Comparison of ENCODE assay signal across 26 cellular contexts in genomic region chr7:156109988-156110387, GRCh38.
A peak's percentile ranks its signal among the peaks of the same experiment; 100 is the strongest.
DNase-seq lines count a peak whose midpoint lies in the region; ATAC-seq, FAIRE-seq and TF ChIP-seq lines count a peak whose summit lies in the region.
"Had no signal": no experiment of that assay in that cellular context is flagged by ENCODE, and none has a peak within 500 bp of the region (broad histone marks: within the 10 kb centered on the region; RNA-seq: fewer than 3 reads in every experiment).

No MANE protein-coding gene starts in this region.

- H2AFZ ChIP-seq in HepG2 (ENCODE audit: low read length): no peak overlapping the region
- H2AFZ ChIP-seq in GM23338: no peak overlapping the region

- no peak for TF ChIP-seq RAD21 in HepG2 (CRISPR knock-in tag; IDR thresholded peaks at IDR 0.05)

- no peaks in the 10 kb centered on the region for H3K36me3 Mint-ChIP-seq in GM23338 (ENCODE audit: low read depth)
- H3K36me3 Mint-ChIP-seq: CD14-positive monocyte; CD4-positive, alpha-beta memory T cell; CD4-positive, CD25-positive, alpha-beta regulatory T cell; CD8-positive, alpha-beta memory T cell had no signal

- intact Hi-C loops in HepG2 (cut with micrococcal nuclease; ENCODE audit: unreplicated experiment) (no loop called here), right lobe of liver (cut with DNase I) (no loop called here)

- 6% methylated on average over 2 of the region's 2 CpGs for WGBS in HepG2 (ENCODE audit: low lambda C conversion rate)
- WGBS in right lobe of liver (ENCODE audit: insufficient coverage, low coverage, low lambda C conversion rate, missing lambda C conversion rate): 14% methylated on average over 2 of the region's 2 CpGs

- no peak for TF ChIP-seq CTCF in HepG2 (CRISPR knock-in tag; IDR thresholded peaks at IDR 0.05)
- no peak for TF ChIP-seq CTCF in right lobe of liver (IDR thresholded peaks at IDR 0.05)
- TF ChIP-seq CTCF in GM23338 (conservative IDR thresholded peaks at IDR 0.05; ENCODE audit: low read depth in 2 of 2): no peak

- peak; percentile 86 for DNase-seq in left lobe of liver (ENCODE audit: low spot score)
- DNase-seq in HepG2 (ENCODE audit: low spot score): peak; percentile 9
- peak in 1 of 3 donors; percentile 86 for DNase-seq in right lobe of liver
- DNase-seq in SIG-M5 treated with dmso at 0.1 percent for 504 hours (lab: John Stamatoyannopoulos, UW; ENCODE audit: unreplicated experiment): no peak
- DNase-seq in GM23338 (ENCODE audit: low spot score): no peak
- DNase-seq: 8988T; ACHN; BE2C; C1 segment of cervical spinal cord; CD4-positive, alpha-beta memory T cell; CD4-positive, CD25-positive, alpha-beta regulatory T cell; CD8-positive, alpha-beta memory T cell; COR-L47; DMS 273 treated with DMSO at 0.1 percent for 48 hours; DMS153; DMS53; DMS79; DND-41; EL; GDM1 had no signal

- H3K79me2 ChIP-seq in HepG2 (ENCODE audit: insufficient read depth, low read length) (no peaks in the 10 kb centered on the region), GM23338 (replicated peaks; ENCODE audit: insufficient read depth) (no peaks in the 10 kb centered on the region)

- H4K20me1 ChIP-seq in HepG2 (ENCODE audit: insufficient read depth, low read length): no peaks in the 10 kb centered on the region
- no peaks in the 10 kb centered on the region for H4K20me1 ChIP-seq in GM23338 (replicated peaks; ENCODE audit: insufficient read depth)
- H4K20me1 ChIP-seq: BLaER1 had no signal

- H3K4me3 ChIP-seq in HepG2 (replicated peaks in 1 of 3; ENCODE audit: insufficient read depth in 1 of 3, low read depth in 2 of 3, low read length in 3 of 3): no peak overlapping the region
- no peak overlapping the region for H3K4me3 ChIP-seq in right lobe of liver
- no peak overlapping the region for H3K4me3 ChIP-seq in GM23338
- H3K4me3 ChIP-seq: BLaER1, GM12878 had no signal

- peaks cover 5% of the 10 kb centered on the region for H3K27me3 Mint-ChIP-seq in GM23338 (ENCODE audit: insufficient read depth, low read depth, poor library complexity)

- H3K9me3 Mint-ChIP-seq in GM23338: peaks cover 2% of the 10 kb centered on the region; the same call in 1 of the 3 replicates

- H3K4me2 ChIP-seq in HepG2 (ENCODE audit: low read depth, low read length): no peak overlapping the region
- H3K4me2 ChIP-seq in GM23338: no peak overlapping the region
- H3K4me2 ChIP-seq: BLaER1 had no signal

- TF ChIP-seq EP300 in HepG2 (IDR thresholded peaks at IDR 0.05; ENCODE audit: low read depth in 2 of 2, low read length in 2 of 2) (no peak), HepG2 (CRISPR knock-in tag; IDR thresholded peaks at IDR 0.05; ENCODE audit: borderline replicate concordance) (no peak)

- in situ Hi-C loops in HepG2 (cut with HindIII; ENCODE audit: extremely low pct_ligation_motif_present, low pct_unique_long_range_greater_than_20kb): no loop called here

- H3K27ac Mint-ChIP-seq in GM23338: no peak overlapping the region
- H3K27ac Mint-ChIP-seq: CD14-positive monocyte; CD4-positive, alpha-beta memory T cell; CD4-positive, CD25-positive, alpha-beta regulatory T cell; CD8-positive, alpha-beta memory T cell had no signal

- no peak overlapping the region for H3K9ac ChIP-seq in HepG2 (ENCODE audit: insufficient read depth, low read depth, low read length)
- H3K9ac ChIP-seq: BLaER1 had no signal

- FAIRE-seq in HepG2 (lab: Jason Lieb, UNC): no peak
- FAIRE-seq: A204.1, GM12878, GM12892, GM18507 had no signal

- no peak for TF ChIP-seq POLR2A in HepG2 (IDR thresholded peaks at IDR 0.05; ENCODE audit: insufficient read depth in 1 of 2, low read depth in 2 of 2, low read length in 2 of 2)
- TF ChIP-seq POLR2A in right lobe of liver (IDR thresholded peaks at IDR 0.05): no peak

- no peaks in the 10 kb centered on the region for H3K9me2 ChIP-seq in GM23338 (ENCODE audit: insufficient read depth)

- peaks cover 0 to 17% of the 10 kb centered on the region in 2 experiments; a peak in 3 of 5 replicates for H3K27me3 ChIP-seq in HepG2 (ENCODE audit: control insufficient read depth in 1 of 2, insufficient read depth in 2 of 2, low read length in 2 of 2)
- no peaks in the 10 kb centered on the region for H3K27me3 ChIP-seq in right lobe of liver
- H3K27me3 ChIP-seq in GM23338 (ENCODE audit: insufficient read depth): no peaks in the 10 kb centered on the region
- H3K27me3 ChIP-seq: BLaER1 had no signal

- H3F3A ChIP-seq in GM23338 (replicated peaks; ENCODE audit: low read depth): no peaks in the 10 kb centered on the region

- no TSS peak for BruUV-seq in HepG2 (replicated peaks; lab: Mats Ljungman, UMichigan)

- no peak overlapping the region for H3K4me3 Mint-ChIP-seq in GM23338
- H3K4me3 Mint-ChIP-seq: CD14-positive monocyte; CD4-positive, alpha-beta memory T cell; CD4-positive, CD25-positive, alpha-beta regulatory T cell; CD8-positive, alpha-beta memory T cell had no signal

- H3K36me3 ChIP-seq in HepG2 (replicated peaks in 1 of 2; ENCODE audit: control insufficient read depth in 1 of 2, insufficient read depth in 2 of 2, low read length in 2 of 2) (no peaks in the 10 kb centered on the region), right lobe of liver (no peaks in the 10 kb centered on the region), GM23338 (ENCODE audit: insufficient read depth) (no peaks in the 10 kb centered on the region)
- H3K36me3 ChIP-seq: BE2C, BLaER1 had no signal

- H3K4me1 ChIP-seq in HepG2 (ENCODE audit: insufficient read depth, low read length): no peaks in the 10 kb centered on the region
- peaks cover 0 to 4% (median 0%) of the 10 kb centered on the region in 4 donors for H3K4me1 ChIP-seq in right lobe of liver
- no peaks in the 10 kb centered on the region for H3K4me1 ChIP-seq in GM23338 (ENCODE audit: insufficient read depth)
- H3K4me1 ChIP-seq: BE2C, BLaER1 had no signal

- no peak overlapping the region for H3K27ac ChIP-seq in HepG2 (ENCODE audit: extremely low read length, insufficient read depth, low read length)
- H3K27ac ChIP-seq in right lobe of liver: peak overlapping the region in 1 of 3 donors; percentile 50
- no peak overlapping the region for H3K27ac ChIP-seq in GM23338 (ENCODE audit: low read depth)
- H3K27ac ChIP-seq: BLaER1 had no signal

- POLR2A ChIA-PET in HepG2 (lab: Yijun Ruan, JAX): no interaction called here

- H3K4me1 Mint-ChIP-seq in GM23338: peaks cover 5% of the 10 kb centered on the region; the same call in 1 of the 3 replicates
- H3K4me1 Mint-ChIP-seq: CD14-positive monocyte; CD4-positive, alpha-beta memory T cell; CD4-positive, CD25-positive, alpha-beta regulatory T cell; CD8-positive, alpha-beta memory T cell had no signal

- H3K9me3 ChIP-seq in HepG2 (ENCODE audit: low read length) (no peaks in the 10 kb centered on the region), right lobe of liver (no peaks in the 10 kb centered on the region)
- H3K9me3 ChIP-seq: BE2C, BLaER1 had no signal

- ATAC-seq in left lobe of liver (peak; percentile 97), HepG2 (peak; percentile 73), right lobe of liver (peak; percentile 96 to 99 (median 97)), GM23338 (no peak)
- ATAC-seq: GM12878 had no signal

- CTCF ChIA-PET in HepG2 (lab: Yijun Ruan, JAX; ENCODE audit: low intra/inter-chr PET ratio, low total read pairs): no interaction called here

TF ChIP-seq in HepG2, 621 proteins besides CTCF, POLR2A, EP300 and RAD21:
- TF ChIP-seq PAF1 (CRISPR knock-in tag; IDR thresholded peaks at IDR 0.05): no peak
- 0 out of 2 replicates have a peak, but pooled peaks have one; percentile 4 for TF ChIP-seq HNF4A (CRISPR knock-in tag; IDR thresholded peaks at IDR 0.05)

TF ChIP-seq in GM23338, 12 proteins besides CTCF, POLR2A, EP300 and RAD21 (continues in another document):
- no peak for TF ChIP-seq EZH2phosphoT487 (IDR thresholded peaks at IDR 0.05; ENCODE audit: unreplicated experiment)
- no peak for TF ChIP-seq JUNB (IDR thresholded peaks at IDR 0.05; ENCODE audit: unreplicated experiment)
- TF ChIP-seq NANOG (IDR thresholded peaks at IDR 0.05; ENCODE audit: borderline replicate concordance): no peak
- TF ChIP-seq ZNF114 (CRISPR knock-in tag; IDR thresholded peaks at IDR 0.05): no peak
- TF ChIP-seq STAT1 (IDR thresholded peaks at IDR 0.05; ENCODE audit: unreplicated experiment): no peak
- no peak for TF ChIP-seq ETS1 (IDR thresholded peaks at IDR 0.05)
- TF ChIP-seq EZH2 (IDR thresholded peaks at IDR 0.05; ENCODE audit: low read depth, unreplicated experiment): no peak
- TF ChIP-seq, protein P1, sequence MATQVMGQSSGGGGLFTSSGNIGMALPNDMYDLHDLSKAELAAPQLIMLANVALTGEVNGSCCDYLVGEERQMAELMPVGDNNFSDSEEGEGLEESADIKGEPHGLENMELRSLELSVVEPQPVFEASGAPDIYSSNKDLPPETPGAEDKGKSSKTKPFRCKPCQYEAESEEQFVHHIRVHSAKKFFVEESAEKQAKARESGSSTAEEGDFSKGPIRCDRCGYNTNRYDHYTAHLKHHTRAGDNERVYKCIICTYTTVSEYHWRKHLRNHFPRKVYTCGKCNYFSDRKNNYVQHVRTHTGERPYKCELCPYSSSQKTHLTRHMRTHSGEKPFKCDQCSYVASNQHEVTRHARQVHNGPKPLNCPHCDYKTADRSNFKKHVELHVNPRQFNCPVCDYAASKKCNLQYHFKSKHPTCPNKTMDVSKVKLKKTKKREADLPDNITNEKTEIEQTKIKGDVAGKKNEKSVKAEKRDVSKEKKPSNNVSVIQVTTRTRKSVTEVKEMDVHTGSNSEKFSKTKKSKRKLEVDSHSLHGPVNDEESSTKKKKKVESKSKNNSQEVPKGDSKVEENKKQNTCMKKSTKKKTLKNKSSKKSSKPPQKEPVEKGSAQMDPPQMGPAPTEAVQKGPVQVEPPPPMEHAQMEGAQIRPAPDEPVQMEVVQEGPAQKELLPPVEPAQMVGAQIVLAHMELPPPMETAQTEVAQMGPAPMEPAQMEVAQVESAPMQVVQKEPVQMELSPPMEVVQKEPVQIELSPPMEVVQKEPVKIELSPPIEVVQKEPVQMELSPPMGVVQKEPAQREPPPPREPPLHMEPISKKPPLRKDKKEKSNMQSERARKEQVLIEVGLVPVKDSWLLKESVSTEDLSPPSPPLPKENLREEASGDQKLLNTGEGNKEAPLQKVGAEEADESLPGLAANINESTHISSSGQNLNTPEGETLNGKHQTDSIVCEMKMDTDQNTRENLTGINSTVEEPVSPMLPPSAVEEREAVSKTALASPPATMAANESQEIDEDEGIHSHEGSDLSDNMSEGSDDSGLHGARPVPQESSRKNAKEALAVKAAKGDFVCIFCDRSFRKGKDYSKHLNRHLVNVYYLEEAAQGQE (IDR thresholded peaks at IDR 0.05; ENCODE audit: unreplicated experiment): no peak
- TF ChIP-seq POLR2AphosphoS5 (IDR thresholded peaks at IDR 0.05; ENCODE audit: low read depth): no peak
- no peak for TF ChIP-seq CREB1 (CRISPR knock-in tag; IDR thresholded peaks at IDR 0.05; ENCODE audit: low read depth)

Comparison
In these comparisons a context has a peak if more than half of its experiments do, and no peak if none do; other contexts are left out.
1. DNase-seq: peak in left lobe of liver (single experiment) and HepG2 (single experiment); none in SIG-M5 treated with dmso at 0.1 percent for 504 hours (single experiment) and GM23338 (single experiment).